24 cellular contexts compared by ENCODE assay signal in the genomic region with DNA sequence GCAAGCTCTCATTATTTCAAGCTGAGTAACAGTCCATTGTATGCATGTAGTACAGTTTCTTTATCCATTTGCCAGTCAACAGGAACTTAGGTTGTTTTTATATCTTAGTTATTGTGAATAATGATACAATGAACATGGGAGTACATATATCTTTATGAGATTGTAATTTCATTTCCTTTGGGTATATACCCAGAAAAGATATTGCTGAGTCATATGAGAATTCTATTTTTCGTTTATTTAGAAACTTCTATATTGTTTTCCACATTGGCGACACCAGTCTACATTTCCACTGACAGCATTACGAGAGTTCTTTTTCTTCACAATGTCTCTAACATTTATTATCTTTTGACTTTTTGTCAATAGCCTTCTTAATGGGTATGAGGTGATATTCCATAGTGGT.
"Had no signal": no experiment of that assay in that cellular context is flagged by ENCODE, and none has a peak within 500 bp of the region (broad histone marks: within the 10 kb centered on the region; RNA-seq: fewer than 3 reads in every experiment).

No MANE protein-coding gene starts in this region.

- H3K4me3 ChIP-seq: MG63, SJSA1, SK-N-MC had no signal

- FAIRE-seq: HTR-8/SVneo, RCC 7860 had no signal

- H3K9me3 ChIP-seq: MG63, SJSA1 had no signal

- H3K27me3 ChIP-seq: MG63, SJSA1 had no signal

- H3K36me3 ChIP-seq: MG63, SJSA1 had no signal

- H3K27ac ChIP-seq: HL-60, SJSA1, SK-N-MC had no signal

- DNase-seq: Karpas-422, KG1, MG63, NCI-H1092, NCI-H1105 treated with DMSO at 0.1 percent for 48 hours, NCI-H1417 treated with DMSO at 0.1 percent for 48 hours, NCI-H146, NCI-H1694 treated with DMSO at 0.1 percent for 48 hours, NCI-H1930, NCI-H2081, NCI-H2107, NCI-H2227 treated with DMSO at 0.1 percent for 48 hours, NCI-H510A, NCI-H524 treated with DMSO at 0.1 percent for 48 hours, NCI-H69, NCI-H774, Right ventricle myocardium superior, RPMI8226, SIG-M5 had no signal
